Comparison of ENCODE assay signal across 15 cellular contexts in genomic region chr2:144372484-144373195, GRCh38.
DNase-seq lines count a peak whose midpoint lies in the region; TF ChIP-seq lines count a peak whose summit lies in the region.
"Had no signal": no experiment of that assay in that cellular context is flagged by ENCODE, and none has a peak within 500 bp of the region (broad histone marks: within the 10 kb centered on the region; RNA-seq: fewer than 3 reads in every experiment).

No MANE protein-coding gene starts in this region.

- TF ChIP-seq CTCF in DOHH2 (IDR thresholded peaks at IDR 0.05; ENCODE audit: low read depth, low read length, poor library complexity, severe bottlenecking) (no peak), OCI-LY1 (IDR thresholded peaks at IDR 0.05; ENCODE audit: low read length) (no peak), fibroblast of mammary gland (conservative IDR thresholded peaks at IDR 0.05; ENCODE audit: control insufficient read depth, insufficient read depth, low read depth, low read length) (no peak)

- H3K18ac ChIP-seq in trophoblast cell (ENCODE audit: low read length): no peak overlapping the region

- no peak overlapping the region for H3K14ac ChIP-seq in trophoblast cell (ENCODE audit: low read length)

- H3K27ac ChIP-seq in DOHH2 (ENCODE audit: low read depth, low read length): peak overlapping the region; percentile 52
- peak overlapping the region; percentile 26 for H3K27ac ChIP-seq in OCI-LY1 (ENCODE audit: low read depth, low read length, poor library complexity, severe bottlenecking)
- H3K27ac ChIP-seq in trophoblast cell (ENCODE audit: low read depth, low read length): no peak overlapping the region
- H3K27ac ChIP-seq: PC-9 had no signal

- WGBS in trophoblast cell (ENCODE audit: extremely low coverage, insufficient coverage, insufficient read length): no CpG with 5 or more reads among the region's 10 CpGs

- peaks cover 13% of the 10 kb centered on the region for H3K27me3 Mint-ChIP-seq in activated naive CD4-positive, alpha-beta T cell treated with anti-CD3 and anti-CD28 coated beads for 36 hours (ENCODE audit: low read depth)

- CTCF ChIA-PET in activated naive CD4-positive, alpha-beta T cell treated with anti-CD3 and anti-CD28 coated beads for 36 hours (lab: Charles Lee): interaction anchor here (0.6 kb wide), 1 partner anchor 759 kb away, joined by 4 read pairs; no protein-coding TSS in a partner anchor

- no peak overlapping the region for H3K23ac ChIP-seq in trophoblast cell (ENCODE audit: low read length)

- H2AK5ac ChIP-seq in trophoblast cell (ENCODE audit: low read length): no peak overlapping the region

- H3K9ac ChIP-seq in OCI-LY1 (ENCODE audit: low read length) (peak overlapping the region; percentile 25; the same call in 1 of the 2 replicates), trophoblast cell (ENCODE audit: low read length) (no peak overlapping the region)

- H4K8ac ChIP-seq in trophoblast cell (ENCODE audit: low read depth, low read length): no peak overlapping the region

- no peaks in the 10 kb centered on the region for H3K27me3 ChIP-seq in DOHH2 (ENCODE audit: control insufficient read depth, low read length)
- H3K27me3 ChIP-seq in OCI-LY1 (ENCODE audit: insufficient read depth, low read length): no peaks in the 10 kb centered on the region
- H3K27me3 ChIP-seq in trophoblast cell (ENCODE audit: insufficient read depth, low read length): no peaks in the 10 kb centered on the region

- no peak overlapping the region for H4K12ac ChIP-seq in trophoblast cell (ENCODE audit: low read depth, low read length)

- H3K4me1 ChIP-seq in DOHH2 (ENCODE audit: control insufficient read depth, low read length) (peaks cover 51% of the 10 kb centered on the region), OCI-LY1 (ENCODE audit: insufficient read depth, low read length, severe bottlenecking) (peaks cover 51% of the 10 kb centered on the region), trophoblast cell (ENCODE audit: control insufficient read depth in 1 of 2, insufficient read depth in 2 of 2, low read length in 2 of 2) (peaks cover 9 to 13% of the 10 kb centered on the region in 2 experiments)

- no peak overlapping the region for H3K4me3 Mint-ChIP-seq in activated naive CD4-positive, alpha-beta T cell treated with anti-CD3 and anti-CD28 coated beads for 36 hours
- H3K4me3 Mint-ChIP-seq: activated CD4-positive, alpha-beta T cell treated with anti-CD3 and anti-CD28 coated beads for 36 hours had no signal

- H2AFZ ChIP-seq in OCI-LY1 (ENCODE audit: low read length) (peak overlapping the region; percentile 98), trophoblast cell (ENCODE audit: insufficient read depth, low read length, poor library complexity) (no peak overlapping the region)
- H2AFZ ChIP-seq: PC-9 had no signal

- no peaks in the 10 kb centered on the region for H3K36me3 Mint-ChIP-seq in activated naive CD4-positive, alpha-beta T cell treated with anti-CD3 and anti-CD28 coated beads for 36 hours (ENCODE audit: low read depth)
- H3K36me3 Mint-ChIP-seq: immature natural killer cell had no signal

- H3K9me2 ChIP-seq in DOHH2 (replicated peaks; ENCODE audit: control insufficient read depth, low read length): no peaks in the 10 kb centered on the region
- no peaks in the 10 kb centered on the region for H3K9me2 ChIP-seq in OCI-LY1 (ENCODE audit: low read depth, low read length)

- H3K4ac ChIP-seq in trophoblast cell (ENCODE audit: low read depth, low read length): no peak overlapping the region

- no peak overlapping the region for H4K91ac ChIP-seq in trophoblast cell (ENCODE audit: low read depth, low read length)

- H3K9me3 ChIP-seq in DOHH2 (ENCODE audit: control insufficient read depth, insufficient read depth, low read length): no peaks in the 10 kb centered on the region
- H3K9me3 ChIP-seq in OCI-LY1 (ENCODE audit: low read length): no peaks in the 10 kb centered on the region
- H3K9me3 ChIP-seq in trophoblast cell (ENCODE audit: insufficient read depth, low read depth, low read length): no peaks in the 10 kb centered on the region

- peak; percentile 44 for DNase-seq in fibroblast of mammary gland (ENCODE audit: low read depth)
- DNase-seq in trophoblast cell: no peak
- no peak for DNase-seq in activated naive CD4-positive, alpha-beta T cell treated with anti-CD3 and anti-CD28 coated beads for 36 hours
- DNase-seq in NCI-H1436 (lab: John Stamatoyannopoulos, UW): no peak
- no peak for DNase-seq in NCI-H510A (lab: John Stamatoyannopoulos, UW)
- DNase-seq in iPS-NIHi7 (ENCODE audit: extremely low spot score): no peak
- DNase-seq: activated CD4-positive, alpha-beta T cell treated with anti-CD3 and anti-CD28 coated beads for 36 hours; activated naive CD4-positive, alpha-beta T cell treated with anti-CD3 and anti-CD28 coated beads, Interleukin-2, amount 50 U/mL, for 16 hours; DMS153; effector CD4-positive, alpha-beta T cell; immature natural killer cell; NCI-H1417; PC-9 had no signal

- H3K4me1 Mint-ChIP-seq in activated naive CD4-positive, alpha-beta T cell treated with anti-CD3 and anti-CD28 coated beads for 36 hours (ENCODE audit: low read depth): peaks cover 7% of the 10 kb centered on the region

- H3F3A ChIP-seq in DOHH2 (ENCODE audit: control insufficient read depth, insufficient read depth) (0 out of 2 replicates have a peak, but pooled peaks cover 3% of the 10 kb centered on the region), OCI-LY1 (ENCODE audit: insufficient read depth, low read length) (no peaks in the 10 kb centered on the region)

- no peak overlapping the region for H3K27ac Mint-ChIP-seq in activated naive CD4-positive, alpha-beta T cell treated with anti-CD3 and anti-CD28 coated beads for 36 hours
- H3K27ac Mint-ChIP-seq: activated CD4-positive, alpha-beta T cell treated with anti-CD3 and anti-CD28 coated beads for 36 hours; immature natural killer cell had no signal

- H3K36me3 ChIP-seq in DOHH2 (ENCODE audit: control insufficient read depth, low read length): no peaks in the 10 kb centered on the region
- H3K36me3 ChIP-seq in OCI-LY1 (ENCODE audit: insufficient read depth, low read length): no peaks in the 10 kb centered on the region
- H3K36me3 ChIP-seq in trophoblast cell (ENCODE audit: control insufficient read depth in 1 of 2, insufficient read depth in 2 of 2, low read length in 2 of 2): no peaks in the 10 kb centered on the region

- intact Hi-C loops in activated naive CD4-positive, alpha-beta T cell treated with anti-CD3 and anti-CD28 coated beads for 36 hours (cut with micrococcal nuclease): no loop called here

- H3K9me3 Mint-ChIP-seq in activated naive CD4-positive, alpha-beta T cell treated with anti-CD3 and anti-CD28 coated beads for 36 hours: no peaks in the 10 kb centered on the region
- H3K9me3 Mint-ChIP-seq: immature natural killer cell had no signal

- peak overlapping the region; percentile 27 for H2BK12ac ChIP-seq in trophoblast cell (ENCODE audit: low read length)

- peaks cover 8% of the 10 kb centered on the region for H3K79me1 ChIP-seq in trophoblast cell (ENCODE audit: low read length)

- H2BK120ac ChIP-seq in trophoblast cell (ENCODE audit: insufficient read depth, low read length, poor library complexity): peak overlapping the region; percentile 10

- H2BK5ac ChIP-seq in trophoblast cell (ENCODE audit: low read depth, low read length, poor library complexity): no peak overlapping the region

- no peaks in the 10 kb centered on the region for H3K79me2 ChIP-seq in DOHH2 (ENCODE audit: control insufficient read depth, low read length)
- H3K79me2 ChIP-seq in OCI-LY1 (ENCODE audit: insufficient read depth, low read length): no peaks in the 10 kb centered on the region
- H3K79me2 ChIP-seq in trophoblast cell (ENCODE audit: control insufficient read depth, insufficient read depth, low read length, poor library complexity): no peaks in the 10 kb centered on the region

- H3K4me3 ChIP-seq in DOHH2 (ENCODE audit: low read length) (peak overlapping the region; percentile 27), OCI-LY1 (ENCODE audit: low read depth, low read length, poor library complexity, severe bottlenecking) (peak overlapping the region; percentile 27), fibroblast of mammary gland (ENCODE audit: control insufficient read depth, low read depth, low read length) (no peak overlapping the region), trophoblast cell (ENCODE audit: low read depth, low read length) (no peak overlapping the region)
- H3K4me3 ChIP-seq: PC-9 had no signal

- H3K4me2 ChIP-seq in DOHH2 (ENCODE audit: low read length) (peak overlapping the region; percentile 61), OCI-LY1 (ENCODE audit: low read length) (peak overlapping the region; percentile 59), trophoblast cell (ENCODE audit: low read length) (no peak overlapping the region)
- H3K4me2 ChIP-seq: PC-9 had no signal

- H4K20me1 ChIP-seq in DOHH2 (ENCODE audit: control insufficient read depth, insufficient read depth, low read depth, low read length) (no peaks in the 10 kb centered on the region), OCI-LY1 (ENCODE audit: insufficient read depth, low read length) (no peaks in the 10 kb centered on the region)

Comparison
In these comparisons a context has a peak if more than half of its experiments do, and no peak if none do; other contexts are left out.
1. H3K4me3 ChIP-seq: peak in DOHH2 (single experiment) and OCI-LY1 (single experiment); none in fibroblast of mammary gland (single experiment) and trophoblast cell (single experiment).